In the genomic region with DNA sequence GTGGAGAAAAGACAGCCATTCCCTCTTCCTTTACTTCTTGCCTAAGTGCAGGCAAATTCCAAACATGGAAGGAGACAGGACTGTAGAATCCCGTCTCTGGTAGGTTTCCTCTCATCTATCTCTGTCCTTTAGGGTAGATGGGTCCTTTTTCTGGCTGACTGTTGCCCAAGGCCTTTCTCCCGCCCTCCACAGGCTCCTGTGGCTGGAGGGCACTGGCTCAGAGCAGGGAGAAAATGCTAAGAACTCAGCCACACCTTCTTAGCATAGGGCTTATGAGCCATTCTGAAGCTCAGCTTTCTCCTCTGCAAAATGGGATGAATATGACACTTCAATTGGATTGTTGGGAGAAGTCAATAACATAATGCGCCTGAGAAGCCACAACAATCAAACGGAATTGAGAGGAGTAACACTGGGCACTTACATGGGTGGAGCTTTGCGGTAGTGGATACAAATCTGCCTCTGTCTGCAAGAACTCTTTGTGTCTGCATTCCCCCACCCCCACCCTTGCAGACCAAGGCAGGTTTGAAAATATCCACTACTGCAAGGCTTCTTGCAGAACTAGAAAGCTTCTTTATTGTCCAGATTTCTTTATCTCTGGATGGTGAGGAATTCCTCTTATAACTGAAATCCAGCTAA, we compare ENCODE assay signal across 23 cellular contexts.
"Had no signal": no experiment of that assay in that cellular context is flagged by ENCODE, and none has a peak within 500 bp of the region (broad histone marks: within the 10 kb centered on the region; RNA-seq: fewer than 3 reads in every experiment).

No MANE protein-coding gene starts in this region.

- H3K4me3 Mint-ChIP-seq: activated T-cell treated with anti-CD3 and anti-CD28 coated beads, Interleukin-2, amount 50 U/mL, for 72 hours; naive thymus-derived CD4-positive, alpha-beta T cell; neural crest cell; type B pancreatic cell had no signal

- H3K4me1 ChIP-seq: esophagus muscularis mucosa, foreskin keratinocyte, heart right ventricle, left lung, lower lobe of right lung, parathyroid adenoma, right atrium auricular region, uterus had no signal

- H3K36me3 Mint-ChIP-seq: naive thymus-derived CD4-positive, alpha-beta T cell; type B pancreatic cell had no signal

- H3K36me3 ChIP-seq: esophagus muscularis mucosa, heart right ventricle, left lung, lower lobe of right lung, right atrium auricular region, uterus had no signal

- H3K27ac ChIP-seq: esophagus muscularis mucosa, foreskin keratinocyte, heart right ventricle, left lung, lower lobe of right lung, parathyroid adenoma, right atrium auricular region, uterus had no signal

- ATAC-seq: activated naive CD4-positive, alpha-beta T cell treated with anti-CD3 and anti-CD28 coated beads, Interleukin-2, amount 50 U/mL, for 72 hours; activated T-cell treated with anti-CD3 and anti-CD28 coated beads, Interleukin-2, amount 50 U/mL, for 72 hours; foreskin keratinocyte; heart right ventricle; left lung; lower lobe of right lung; naive thymus-derived CD4-positive, alpha-beta T cell had no signal

- H2AFZ ChIP-seq: parathyroid adenoma had no signal

- H3K4me1 Mint-ChIP-seq: naive thymus-derived CD4-positive, alpha-beta T cell had no signal

- H3K27ac Mint-ChIP-seq: activated naive CD4-positive, alpha-beta T cell treated with anti-CD3 and anti-CD28 coated beads, Interleukin-2, amount 50 U/mL, for 72 hours; activated T-cell treated with anti-CD3 and anti-CD28 coated beads, Interleukin-2, amount 50 U/mL, for 72 hours; naive thymus-derived CD4-positive, alpha-beta T cell; type B pancreatic cell had no signal

- H3K4me3 ChIP-seq: esophagus muscularis mucosa, heart right ventricle, left lung, lower lobe of right lung, right atrium auricular region, smooth muscle cell, uterus had no signal

- H3K9me3 ChIP-seq: esophagus muscularis mucosa, heart right ventricle, left lung, lower lobe of right lung, right atrium auricular region, uterus had no signal

- H3K4me2 ChIP-seq: smooth muscle cell had no signal

- H3K9ac ChIP-seq: parathyroid adenoma had no signal

- DNase-seq: activated CD4-positive, alpha-beta T cell treated with anti-CD3 and anti-CD28 coated beads for 4 hours; activated CD4-positive, alpha-beta T cell treated with anti-CD3 and anti-CD28 coated beads, Interleukin-2, amount 50 U/mL, for 4 hours; activated naive CD4-positive, alpha-beta T cell; activated T-cell treated with anti-CD3 and anti-CD28 coated beads for 4 hours; activated T-cell treated with anti-CD3 and anti-CD28 coated beads, Interleukin-2, amount 50 U/mL, for 72 hours; dermis blood vessel endothelial cell; effector CD4-positive, alpha-beta T cell; foreskin keratinocyte; heart right ventricle; left lung; lower lobe of right lung; naive thymus-derived CD4-positive, alpha-beta T cell; occipital lobe; stimulated activated CD4-positive, alpha-beta T cell treated with anti-CD3 and anti-CD28 coated beads, Interleukin-1b, Interleukin-23, amount 100 ng/mL, for 48 hours; stimulated activated naive CD4-positive, alpha-beta T cell; uterus had no signal

- H3K79me2 ChIP-seq: parathyroid adenoma had no signal

- H3K27me3 ChIP-seq: foreskin keratinocyte, right atrium auricular region, uterus had no signal
